In the genomic region with DNA sequence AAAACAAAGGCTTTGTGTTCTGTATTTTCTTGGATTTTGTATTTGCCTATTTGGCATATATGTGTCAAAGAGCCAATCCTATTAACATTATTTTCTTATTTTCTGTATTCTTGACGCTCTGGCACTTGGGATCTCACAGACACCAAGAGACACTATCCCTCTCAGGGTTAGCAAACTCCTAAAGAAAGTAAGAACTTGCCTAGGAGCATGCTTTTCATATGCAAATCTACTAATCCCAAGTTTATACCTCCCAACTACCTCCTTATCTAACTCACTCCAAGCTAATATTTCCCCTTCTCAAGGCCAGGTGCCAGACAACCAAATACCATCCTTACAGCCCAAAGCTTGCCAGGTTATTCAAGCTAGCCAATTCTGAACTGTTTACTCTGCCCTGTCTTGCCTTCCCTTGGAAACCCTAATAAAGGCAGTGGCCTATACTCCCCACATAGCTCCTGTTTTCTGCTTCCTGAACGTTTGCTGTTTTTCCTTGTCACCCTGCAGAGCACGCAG, we compare ENCODE assay signal across 19 cellular contexts.
A peak's percentile ranks its signal among the peaks of the same experiment; 100 is the strongest.
DNase-seq lines count a peak whose midpoint lies in the region; ATAC-seq and TF ChIP-seq lines count a peak whose summit lies in the region.
"Had no signal": no experiment of that assay in that cellular context is flagged by ENCODE, and none has a peak within 500 bp of the region (broad histone marks: within the 10 kb centered on the region; RNA-seq: fewer than 3 reads in every experiment).

No MANE protein-coding gene starts in this region.

- peaks cover 44% of the 10 kb centered on the region for H3K27me3 Mint-ChIP-seq in endodermal cell (ENCODE audit: insufficient read depth)
- H3K27me3 Mint-ChIP-seq: CD4-positive, CD25-positive, alpha-beta regulatory T cell; CD8-positive, alpha-beta memory T cell had no signal

- DNase-seq in NT2/D1 (ENCODE audit: low read depth, low spot score) (peak; percentile 13), endodermal cell (peak; percentile 57), iPS-NIHi7 (ENCODE audit: extremely low spot score) (peak; percentile 10), cardiac septum (ENCODE audit: low spot score) (no peak), SHP77 treated with DMSO at 0.1 percent for 48 hours (lab: John Stamatoyannopoulos, UW) (no peak)
- DNase-seq: ACHN; BE2C; C1 segment of cervical spinal cord; CD4-positive, CD25-positive, alpha-beta regulatory T cell; CD8-positive, alpha-beta memory T cell; COR-L47; DMS 273 treated with DMSO at 0.1 percent for 48 hours; DMS53; DND-41; EL; IMR-90 had no signal

- peaks cover 16% of the 10 kb centered on the region for H3K9me3 Mint-ChIP-seq in endodermal cell

- intact Hi-C loops in cardiac septum (cut with DNase I): no loop called here

- no peak overlapping the region for H3K4me3 ChIP-seq in NT2/D1 (ENCODE audit: insufficient read length, low read depth)
- H3K4me3 ChIP-seq in endodermal cell (ENCODE audit: low read length): peak overlapping the region; percentile 24
- H3K4me3 ChIP-seq: GM12878, HAP-1 had no signal

- no peak overlapping the region for H3K27ac ChIP-seq in endodermal cell (ENCODE audit: low read depth, low read length)

- H3K27me3 ChIP-seq in NT2/D1 (ENCODE audit: insufficient read depth, insufficient read length) (no peaks in the 10 kb centered on the region), endodermal cell (ENCODE audit: control insufficient read depth, insufficient read depth, low read length, poor library complexity, severe bottlenecking) (peaks cover 14% of the 10 kb centered on the region)
- H3K27me3 ChIP-seq: BE2C had no signal

- 49 to 50% methylated on average over 1 to 3 of the region's 3 CpGs for WGBS in endodermal cell (ENCODE audit: insufficient coverage in 1 of 2, insufficient read length in 1 of 2), 2 experiments

- H3K4me1 Mint-ChIP-seq in endodermal cell: peaks cover 14% of the 10 kb centered on the region
- H3K4me1 Mint-ChIP-seq: CD4-positive, CD25-positive, alpha-beta regulatory T cell; CD8-positive, alpha-beta memory T cell had no signal

- TF ChIP-seq CTCF in endodermal cell (conservative IDR thresholded peaks at IDR 0.05): no peak

- H3K36me3 Mint-ChIP-seq in endodermal cell (ENCODE audit: low read depth): no peaks in the 10 kb centered on the region
- H3K36me3 Mint-ChIP-seq: CD4-positive, CD25-positive, alpha-beta regulatory T cell; CD8-positive, alpha-beta memory T cell had no signal

- H3K4me1 ChIP-seq in NT2/D1 (ENCODE audit: insufficient read depth, insufficient read length): no peaks in the 10 kb centered on the region
- no peaks in the 10 kb centered on the region for H3K4me1 ChIP-seq in endodermal cell (ENCODE audit: control insufficient read depth, insufficient read depth, low read length)
- H3K4me1 ChIP-seq: BE2C, HAP-1 had no signal

- no peak overlapping the region for H3K27ac Mint-ChIP-seq in endodermal cell
- H3K27ac Mint-ChIP-seq: CD4-positive, CD25-positive, alpha-beta regulatory T cell; CD8-positive, alpha-beta memory T cell had no signal

- no peak overlapping the region for H3K9ac ChIP-seq in NT2/D1 (ENCODE audit: insufficient read length, low read depth)
- no peak overlapping the region for H3K9ac ChIP-seq in endodermal cell (ENCODE audit: extremely low read depth, low read length, poor library complexity, severe bottlenecking)

- H3K9me3 ChIP-seq in NT2/D1 (ENCODE audit: insufficient read depth, low read length): no peaks in the 10 kb centered on the region
- H3K9me3 ChIP-seq in endodermal cell (ENCODE audit: control insufficient read depth, low read length): no peaks in the 10 kb centered on the region
- H3K9me3 ChIP-seq: BE2C, HAP-1 had no signal

- no peak overlapping the region for H3K4me3 Mint-ChIP-seq in endodermal cell
- H3K4me3 Mint-ChIP-seq: CD4-positive, CD25-positive, alpha-beta regulatory T cell; CD8-positive, alpha-beta memory T cell had no signal

- H3K36me3 ChIP-seq in NT2/D1 (ENCODE audit: insufficient read depth, insufficient read length, low read length): no peaks in the 10 kb centered on the region
- H3K36me3 ChIP-seq in endodermal cell (ENCODE audit: control insufficient read depth, insufficient read depth, low read length): no peaks in the 10 kb centered on the region
- H3K36me3 ChIP-seq: BE2C, HAP-1 had no signal

- no peak for ATAC-seq in HG02970 (IDR thresholded peaks at IDR 0.05; ENCODE audit: low FRiP score, unreplicated experiment)
- ATAC-seq: GM12878 had no signal

Comparison
In these comparisons a context has a peak if more than half of its experiments do, and no peak if none do; other contexts are left out.
1. DNase-seq: peak in NT2/D1 (single experiment), endodermal cell (single experiment) and iPS-NIHi7 (single experiment); none in cardiac septum (single experiment) and SHP77 treated with DMSO at 0.1 percent for 48 hours (single experiment).